ENCODE assay signal across 31 cellular contexts in the genomic region with DNA sequence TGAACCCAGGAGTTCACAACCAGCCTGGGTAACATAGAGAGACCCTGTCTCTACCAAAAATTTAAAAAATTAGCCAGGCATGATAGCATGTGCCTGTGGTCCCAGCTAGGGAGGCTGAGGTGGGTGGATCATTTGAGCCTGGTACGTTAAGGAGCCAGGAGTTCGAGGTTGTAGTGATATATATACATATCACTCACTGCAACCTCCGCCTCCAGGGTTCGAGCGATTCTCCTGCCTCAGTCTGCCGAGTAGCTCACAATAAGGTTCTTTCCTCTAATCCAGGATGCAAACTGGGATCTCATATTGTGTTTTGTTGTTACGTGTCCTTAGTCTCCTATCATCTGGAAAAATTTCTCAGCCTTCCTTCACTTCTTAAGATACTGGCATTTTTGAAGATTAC. TPM values are rescaled to one million over a fixed set of nuclear protein-coding genes. Genes with fewer than 3 reads are reported as not detected.
"Had no signal": no experiment of that assay in that cellular context is flagged by ENCODE, and none has a peak within 500 bp of the region (broad histone marks: within the 10 kb centered on the region; RNA-seq: fewer than 3 reads in every experiment).

No MANE protein-coding gene starts in this region.

- H3K27me3 ChIP-seq: testis, thyroid gland, upper lobe of left lung, upper lobe of right lung, uterus, vagina had no signal

- H3K36me3 Mint-ChIP-seq: stimulated activated effector memory CD8-positive, alpha-beta T cell treated with anti-CD3 and anti-CD28 coated beads, Interleukin-12 subunit alpha, Interleukin-12 subunit beta, amount 100 ng/mL, for 72 hours; stimulated activated memory B cell treated with anti-CD40 and anti-IgM and Interleukin-4, amounts not matched to agents 10 μg/mL and 1 μg/mL and 100 μg/mL, for 72 hours; stimulated activated naive B cell treated with anti-CD40 and anti-IgM and Interleukin-4, amounts not matched to agents 10 μg/mL and 1 μg/mL and 100 μg/mL, for 72 hours; type B pancreatic cell had no signal

- ATAC-seq: stimulated activated effector memory CD8-positive, alpha-beta T cell treated with anti-CD3 and anti-CD28 coated beads, Interleukin-12 subunit alpha, Interleukin-12 subunit beta, amount 100 ng/mL, for 72 hours; stimulated activated memory B cell treated with anti-CD40 and anti-IgM and Interleukin-4, amounts not matched to agents 10 μg/mL and 1 μg/mL and 100 μg/mL, for 72 hours; stimulated activated naive B cell treated with anti-CD40 and anti-IgM and Interleukin-4, amounts not matched to agents 10 μg/mL and 1 μg/mL and 100 μg/mL, for 72 hours; stimulated activated naive CD8-positive, alpha-beta T cell treated with anti-CD3 and anti-CD28 coated beads, Interleukin-15, amount 100 ng/mL, for 72 hours; stimulated activated naive CD8-positive, alpha-beta T cell treated with anti-CD3 and anti-CD28 coated beads, Interleukin-15, Interleukin-2, amounts not matched to agents 100 U/mL and 50 U/mL, for 24 hours; upper lobe of right lung had no signal

- DNase-seq: stimulated activated CD4-positive, alpha-beta T cell treated with anti-CD3 and anti-CD28 coated beads, Interleukin-2, amount 100 ng/mL, for 48 hours; stimulated activated CD4-positive, alpha-beta T cell treated with anti-CD3 and anti-CD28 coated beads, Interleukin-4, amount 100 ng/mL, for 1 hour; stimulated activated CD4-positive, alpha-beta T cell treated with anti-CD3 and anti-CD28 coated beads, Interleukin-4, amount 100 ng/mL, for 24 hours; stimulated activated CD4-positive, alpha-beta T cell treated with anti-CD3 and anti-CD28 coated beads, Interleukin-4, amount 100 ng/mL, for 4 hours; stimulated activated CD8-positive, alpha-beta memory T cell treated with anti-CD3 and anti-CD28 coated beads, Interleukin-4, amount 100 ng/mL, for 48 hours; stimulated activated naive B cell treated with anti-CD40 and anti-IgM and Interleukin-4, amounts not matched to agents 10 μg/mL and 1 μg/mL and 100 μg/mL, for 72 hours; stimulated activated naive CD4-positive, alpha-beta T cell; stimulated activated naive CD4-positive, alpha-beta T cell treated with Interleukin-2 at 50 U/mL for 16 hours; stimulated activated naive CD8-positive, alpha-beta T cell treated with anti-CD3 and anti-CD28 coated beads, Interleukin-15, amount 100 ng/mL, for 72 hours; stimulated activated naive CD8-positive, alpha-beta T cell treated with anti-CD3 and anti-CD28 coated beads, Interleukin-15, Interleukin-2, amounts not matched to agents 100 U/mL and 50 U/mL, for 24 hours; stomach; substantia nigra; testis; thyroid gland; tibial artery; transverse colon; trophoblast cell; upper lobe of left lung; upper lobe of right lung; uterus had no signal

- H3K4me3 Mint-ChIP-seq: stimulated activated effector memory CD8-positive, alpha-beta T cell treated with anti-CD3 and anti-CD28 coated beads, Interleukin-12 subunit alpha, Interleukin-12 subunit beta, amount 100 ng/mL, for 72 hours; stimulated activated memory B cell treated with anti-CD40 and anti-IgM and Interleukin-4, amounts not matched to agents 10 μg/mL and 1 μg/mL and 100 μg/mL, for 72 hours; stimulated activated naive B cell treated with anti-CD40 and anti-IgM and Interleukin-4, amounts not matched to agents 10 μg/mL and 1 μg/mL and 100 μg/mL, for 72 hours; stimulated activated naive CD8-positive, alpha-beta T cell treated with anti-CD3 and anti-CD28 coated beads, Interleukin-15, amount 100 ng/mL, for 72 hours; stimulated activated naive CD8-positive, alpha-beta T cell treated with anti-CD3 and anti-CD28 coated beads, Interleukin-15, Interleukin-2, amounts not matched to agents 100 ng/mL and 50 ng/mL, for 24 hours; type B pancreatic cell had no signal

- H3K9me3 ChIP-seq: stomach, suprapubic skin, testis, thoracic aorta, thyroid gland, tibial artery, tibial nerve, transverse colon, upper lobe of left lung, upper lobe of right lung, uterus, vagina had no signal

- H3K9me3 Mint-ChIP-seq: stimulated activated effector memory CD8-positive, alpha-beta T cell treated with anti-CD3 and anti-CD28 coated beads, Interleukin-12 subunit alpha, Interleukin-12 subunit beta, amount 100 ng/mL, for 72 hours; stimulated activated memory B cell treated with anti-CD40 and anti-IgM and Interleukin-4, amounts not matched to agents 10 μg/mL and 1 μg/mL and 100 μg/mL, for 72 hours; stimulated activated naive CD8-positive, alpha-beta T cell treated with anti-CD3 and anti-CD28 coated beads, Interleukin-15, amount 100 ng/mL, for 72 hours; type B pancreatic cell had no signal

- H3K4me1 Mint-ChIP-seq: stimulated activated effector memory CD8-positive, alpha-beta T cell treated with anti-CD3 and anti-CD28 coated beads, Interleukin-12 subunit alpha, Interleukin-12 subunit beta, amount 100 ng/mL, for 72 hours; stimulated activated memory B cell treated with anti-CD40 and anti-IgM and Interleukin-4, amounts not matched to agents 10 μg/mL and 1 μg/mL and 100 μg/mL, for 72 hours; stimulated activated naive B cell treated with anti-CD40 and anti-IgM and Interleukin-4, amounts not matched to agents 10 μg/mL and 1 μg/mL and 100 μg/mL, for 72 hours; stimulated activated naive CD8-positive, alpha-beta T cell treated with anti-CD3 and anti-CD28 coated beads, Interleukin-15, amount 100 ng/mL, for 72 hours had no signal

- H3K4me1 ChIP-seq: stomach, suprapubic skin, testis, thyroid gland, tibial artery, tibial nerve, transverse colon, upper lobe of left lung, upper lobe of right lung, uterus, vagina had no signal

- H3K36me3 ChIP-seq: stomach, suprapubic skin, thoracic aorta, thyroid gland, tibial artery, tibial nerve, transverse colon, upper lobe of left lung, upper lobe of right lung, uterus, vagina had no signal

- FAIRE-seq: urothelium cell line had no signal

- H3K27ac ChIP-seq: stomach, suprapubic skin, testis, thoracic aorta, thyroid gland, tibial artery, tibial nerve, transverse colon, upper lobe of left lung, upper lobe of right lung, uterus, vagina had no signal

- H3K27ac Mint-ChIP-seq: stimulated activated effector memory CD8-positive, alpha-beta T cell treated with anti-CD3 and anti-CD28 coated beads, Interleukin-12 subunit alpha, Interleukin-12 subunit beta, amount 100 ng/mL, for 72 hours; stimulated activated memory B cell treated with anti-CD40 and anti-IgM and Interleukin-4, amounts not matched to agents 10 μg/mL and 1 μg/mL and 100 μg/mL, for 72 hours; stimulated activated naive B cell treated with anti-CD40 and anti-IgM and Interleukin-4, amounts not matched to agents 10 μg/mL and 1 μg/mL and 100 μg/mL, for 72 hours; stimulated activated naive CD8-positive, alpha-beta T cell treated with anti-CD3 and anti-CD28 coated beads, Interleukin-15, amount 100 ng/mL, for 72 hours; stimulated activated naive CD8-positive, alpha-beta T cell treated with anti-CD3 and anti-CD28 coated beads, Interleukin-15, Interleukin-2, amounts not matched to agents 100 ng/mL and 50 ng/mL, for 24 hours; type B pancreatic cell had no signal

- H3K4me3 ChIP-seq: stomach, suprapubic skin, testis, thoracic aorta, thyroid gland, tibial artery, tibial nerve, transverse colon, upper lobe of left lung, upper lobe of right lung, uterus, vagina had no signal

RNA-seq across cellular contexts. Expression of a gene that starts 24.0 kb away (rescaled TPM):
- total RNA-seq: stomach, temporal lobe, upper lobe of right lung, ureter had no signal
